In genomic region chr3:16824085-16824696, GRCh38 we compare ENCODE assay signal across 8 cellular contexts.
DNase-seq lines count a peak whose midpoint lies in the region; ATAC-seq lines count a peak whose summit lies in the region.

No MANE protein-coding gene starts in this region.

- H3K27ac Mint-ChIP-seq in activated T-cell treated with anti-CD3 and anti-CD28 coated beads, Interleukin-2, amount 50 U/mL, for 24 hours: peak overlapping the region; percentile 6

- H3K9me3 Mint-ChIP-seq in activated T-cell treated with anti-CD3 and anti-CD28 coated beads, Interleukin-2, amount 50 U/mL, for 24 hours: peaks cover 6% of the 10 kb centered on the region

- DNase-seq in activated T-cell treated with anti-CD3 and anti-CD28 coated beads, Interleukin-2, amount 50 U/mL, for 24 hours: no peak
- no peak for DNase-seq in activated T-cell treated with anti-CD3 and anti-CD28 coated beads, Interleukin-2, amount 50 U/mL, for 1 hour
- DNase-seq in NCI-H524 (lab: John Stamatoyannopoulos, UW): peak; percentile 91 to 96
- peak; percentile 2 for DNase-seq in stimulated activated naive CD4-positive, alpha-beta T cell treated with Interleukin-2 at 50 U/mL for 16 hours (lab: John Stamatoyannopoulos, UW)
- DNase-seq in NCI-H187 (lab: John Stamatoyannopoulos, UW): no peak
- no peak for DNase-seq in SHP77 (lab: John Stamatoyannopoulos, UW)
- DNase-seq in Ammon's horn (ENCODE audit: low spot score): no peak

- ATAC-seq in HG02763 (IDR thresholded peaks at IDR 0.05; ENCODE audit: unreplicated experiment): peak; percentile 85

- no peaks in the 10 kb centered on the region for H3K36me3 Mint-ChIP-seq in activated T-cell treated with anti-CD3 and anti-CD28 coated beads, Interleukin-2, amount 50 U/mL, for 24 hours (ENCODE audit: low read depth)

- H3K27me3 Mint-ChIP-seq in activated T-cell treated with anti-CD3 and anti-CD28 coated beads, Interleukin-2, amount 50 U/mL, for 24 hours: no peaks in the 10 kb centered on the region

- H3K4me3 Mint-ChIP-seq in activated T-cell treated with anti-CD3 and anti-CD28 coated beads, Interleukin-2, amount 50 U/mL, for 24 hours: peak overlapping the region; percentile 11

- H3K4me1 Mint-ChIP-seq in activated T-cell treated with anti-CD3 and anti-CD28 coated beads, Interleukin-2, amount 50 U/mL, for 24 hours (ENCODE audit: low read depth): peaks cover 31% of the 10 kb centered on the region

Comparison
In these comparisons a context has a peak if more than half of its experiments do, and no peak if none do; other contexts are left out.
1. DNase-seq: peak in NCI-H524 (2 of 2) and stimulated activated naive CD4-positive, alpha-beta T cell treated with Interleukin-2 at 50 U/mL for 16 hours (single experiment); none in activated T-cell treated with anti-CD3 and anti-CD28 coated beads, Interleukin-2, amount 50 U/mL, for 24 hours (single experiment), activated T-cell treated with anti-CD3 and anti-CD28 coated beads, Interleukin-2, amount 50 U/mL, for 1 hour (single experiment), NCI-H187 (0 of 2), SHP77 (0 of 2) and Ammon's horn (single experiment).